Comparison of ENCODE assay signal across 17 cellular contexts in genomic region chr15:74210729-74211128, GRCh38. TPM values are rescaled to one million over a fixed set of nuclear protein-coding genes. Genes with fewer than 3 reads are reported as not detected.
DNase-seq lines count a peak whose midpoint lies in the region; FAIRE-seq and TF ChIP-seq lines count a peak whose summit lies in the region.
"Had no signal": no experiment of that assay in that cellular context is flagged by ENCODE, and none has a peak within 500 bp of the region (broad histone marks: within the 10 kb centered on the region; RNA-seq: fewer than 3 reads in every experiment).

No MANE protein-coding gene starts in this region.

- H3K4me3 Mint-ChIP-seq in HFFc6 (no peak overlapping the region), astrocyte (ENCODE audit: unreplicated experiment) (no peak overlapping the region)

- H3K36me3 ChIP-seq in astrocyte (ENCODE audit: insufficient read depth, low read length) (no peaks in the 10 kb centered on the region), mesenchymal stem cell (ENCODE audit: control insufficient read depth in 1 of 2, insufficient read depth in 2 of 2, low read depth in 1 of 2, low read length in 2 of 2) (no peaks in the 10 kb centered on the region), stomach smooth muscle (ENCODE audit: control insufficient read depth in 2 of 2, insufficient read depth in 2 of 2, low read length in 2 of 2) (no peaks in the 10 kb centered on the region), PC-9 (ENCODE audit: low read depth) (no peaks in the 10 kb centered on the region)

- no peak overlapping the region for H2BK12ac ChIP-seq in mesenchymal stem cell (ENCODE audit: low read length in 2 of 2)

- H3K27me3 Mint-ChIP-seq in HFFc6 (ENCODE audit: insufficient read depth) = peaks cover 5% of the 10 kb centered on the region
- H3K27me3 Mint-ChIP-seq in astrocyte (ENCODE audit: low read depth, unreplicated experiment) = peaks cover 20% of the 10 kb centered on the region

- H4K8ac ChIP-seq in mesenchymal stem cell (ENCODE audit: low read length) = no peak overlapping the region

- no peak overlapping the region for H2BK5ac ChIP-seq in mesenchymal stem cell (ENCODE audit: low read depth, low read length, poor library complexity, severe bottlenecking)

- peak overlapping the region; percentile 68 for H2AK5ac ChIP-seq in mesenchymal stem cell (ENCODE audit: low read length, severe bottlenecking)

- H3K27me3 ChIP-seq in astrocyte (ENCODE audit: insufficient read depth, low read length) (no peaks in the 10 kb centered on the region), mesenchymal stem cell (ENCODE audit: control insufficient read depth in 1 of 2, insufficient read depth in 1 of 2, low read length in 2 of 2) (peaks cover 0 to 15% of the 10 kb centered on the region in 2 experiments), stomach smooth muscle (ENCODE audit: control insufficient read depth in 1 of 2, insufficient read depth in 2 of 2, low read length in 2 of 2) (peaks cover 0 to 2% of the 10 kb centered on the region in 2 donors), PC-9 (ENCODE audit: insufficient read depth, low read depth) (no peaks in the 10 kb centered on the region)

- no peaks in the 10 kb centered on the region for H3K9me2 ChIP-seq in PC-9 (ENCODE audit: insufficient read depth)

- no peak overlapping the region for H3K18ac ChIP-seq in mesenchymal stem cell (ENCODE audit: low read depth in 1 of 2, low read length in 2 of 2)

- H3K9me3 ChIP-seq in astrocyte (ENCODE audit: insufficient read depth, low read depth, low read length) = no peaks in the 10 kb centered on the region
- H3K9me3 ChIP-seq in mesenchymal stem cell (ENCODE audit: control insufficient read depth, low read length) = no peaks in the 10 kb centered on the region
- H3K9me3 ChIP-seq in stomach smooth muscle (ENCODE audit: control insufficient read depth in 2 of 2, low read length in 2 of 2) = peaks cover 0 to 3% of the 10 kb centered on the region in 2 donors
- no peaks in the 10 kb centered on the region for H3K9me3 ChIP-seq in PC-9 (ENCODE audit: insufficient read depth, low read depth)

- peak overlapping the region; percentile 78 for H3K9ac ChIP-seq in astrocyte (ENCODE audit: low read length)
- H3K9ac ChIP-seq in mesenchymal stem cell (ENCODE audit: low read length) = peak overlapping the region; percentile 73
- H3K9ac ChIP-seq in stomach smooth muscle (ENCODE audit: low read length in 2 of 2) = no peak overlapping the region

- no peaks in the 10 kb centered on the region for H3K36me3 Mint-ChIP-seq in HFFc6 (ENCODE audit: low read depth)
- peaks cover 3% of the 10 kb centered on the region for H3K36me3 Mint-ChIP-seq in astrocyte (ENCODE audit: low read depth, unreplicated experiment)

- no peak overlapping the region for H2BK15ac ChIP-seq in mesenchymal stem cell (ENCODE audit: low read depth, poor library complexity, severe bottlenecking)

- H3K79me2 ChIP-seq in astrocyte (ENCODE audit: insufficient read depth, low read length) (no peaks in the 10 kb centered on the region), PC-9 (ENCODE audit: low read depth) (peaks cover 4% of the 10 kb centered on the region; the same call in 1 of the 2 replicates)

- no peak for TF ChIP-seq CTCF in HFFc6 (IDR thresholded peaks at IDR 0.05)
- no peak for TF ChIP-seq CTCF in astrocyte (IDR thresholded peaks at IDR 0.05; ENCODE audit: insufficient read depth, low read depth, low read length)
- TF ChIP-seq CTCF in RWPE1 (conservative IDR thresholded peaks at IDR 0.05; ENCODE audit: low read depth) = no peak
- no peak for TF ChIP-seq CTCF in PC-9 (conservative IDR thresholded peaks at IDR 0.05)

- H3K4me3 ChIP-seq in astrocyte (ENCODE audit: insufficient read depth, low read depth, low read length) (no peak overlapping the region), mesenchymal stem cell (ENCODE audit: insufficient read depth in 1 of 2, low read depth in 1 of 2, low read length in 2 of 2) (no peak overlapping the region), stomach smooth muscle (ENCODE audit: low read length in 2 of 2) (no peak overlapping the region), PC-9 (no peak overlapping the region)

- H3K9me3 Mint-ChIP-seq in HFFc6 (no peaks in the 10 kb centered on the region), astrocyte (ENCODE audit: unreplicated experiment) (no peaks in the 10 kb centered on the region)

- H3K4me1 Mint-ChIP-seq in HFFc6 (ENCODE audit: low read depth) (peaks cover 34% of the 10 kb centered on the region), astrocyte (ENCODE audit: low read depth, unreplicated experiment) (peaks cover 44% of the 10 kb centered on the region)

- H3K27ac ChIP-seq in astrocyte (ENCODE audit: low read depth, low read length) = peak overlapping the region; percentile 94
- H3K27ac ChIP-seq in mesenchymal stem cell (ENCODE audit: low read length, poor library complexity, severe bottlenecking) = peak overlapping the region; percentile 45
- H3K27ac ChIP-seq in stomach smooth muscle (ENCODE audit: low read length) = peak overlapping the region; percentile 31
- H3K27ac ChIP-seq in RWPE1 = no peak overlapping the region
- no peak overlapping the region for H3K27ac ChIP-seq in PC-9
- H3K27ac ChIP-seq: C4-2B had no signal

- H3K4me1 ChIP-seq in astrocyte (ENCODE audit: insufficient read depth, low read length) (peaks cover 55% of the 10 kb centered on the region), mesenchymal stem cell (ENCODE audit: control insufficient read depth, insufficient read depth, low read depth, low read length) (peaks cover 57% of the 10 kb centered on the region), stomach smooth muscle (ENCODE audit: control insufficient read depth, insufficient read depth, low read length) (peaks cover 3% of the 10 kb centered on the region), PC-9 (replicated peaks; ENCODE audit: insufficient read depth) (peaks cover 71% of the 10 kb centered on the region)

- DNase-seq in HFFc6 (no peak), astrocyte (ENCODE audit: low read depth) (no peak), mesenchymal stem cell (no peak), NCI-H1436 (lab: John Stamatoyannopoulos, UW) (no peak), RWPE1 (ENCODE audit: low spot score) (no peak), PC-9 (no peak)
- DNase-seq: DMS 273 treated with DMSO at 0.1 percent for 48 hours, NCI-H1930, NCI-H2171, NCI-H69 had no signal

- no peak overlapping the region for H3K14ac ChIP-seq in mesenchymal stem cell (ENCODE audit: low read length in 2 of 2)

- H3K79me1 ChIP-seq in mesenchymal stem cell (replicated peaks; ENCODE audit: low read length, poor library complexity, severe bottlenecking) = no peaks in the 10 kb centered on the region

- no peak overlapping the region for H3K4ac ChIP-seq in mesenchymal stem cell (ENCODE audit: low read depth in 1 of 2, low read length in 2 of 2)

- no peak overlapping the region for H2BK120ac ChIP-seq in mesenchymal stem cell (ENCODE audit: low read depth, low read length)

- CTCF ChIA-PET in RWPE1 (lab: Yijun Ruan, JAX) (interaction anchor here (0.5 kb wide), 1 partner anchor 259 kb away, joined by 3 read pairs; no protein-coding TSS in a partner anchor), PC-9 (lab: Charles Lee) (no interaction called here)

- no peak overlapping the region for H4K91ac ChIP-seq in mesenchymal stem cell (ENCODE audit: low read length)

- H3K23ac ChIP-seq in mesenchymal stem cell (ENCODE audit: low read length in 2 of 2) = no peak overlapping the region

- H3K4me2 ChIP-seq in astrocyte (ENCODE audit: low read length) (peak overlapping the region; percentile 52), mesenchymal stem cell (ENCODE audit: low read length, poor library complexity, severe bottlenecking) (no peak overlapping the region), PC-9 (no peak overlapping the region)

- H2AFZ ChIP-seq in astrocyte (ENCODE audit: low read depth, low read length) (no peak overlapping the region), mesenchymal stem cell (ENCODE audit: low read depth, low read length) (no peak overlapping the region), PC-9 (no peak overlapping the region)

- intact Hi-C loops in PC-9 (cut with micrococcal nuclease; ENCODE audit: unreplicated experiment) = no loop called here

- POLR2A ChIA-PET in RWPE1 (lab: Yijun Ruan, JAX; ENCODE audit: low non-redundant PET) (no interaction called here), PC-9 (lab: Charles Lee; ENCODE audit: unreplicated experiment) (interaction anchor here (0.7 kb wide), 1 partner anchor 14 kb away, joined by 3 read pairs; no protein-coding TSS in a partner anchor)

- H3K27ac Mint-ChIP-seq in HFFc6 (peak overlapping the region; percentile 29; the same call in 1 of the 2 replicates), astrocyte (ENCODE audit: unreplicated experiment) (peak overlapping the region; percentile 23)

- peaks cover 34% of the 10 kb centered on the region for H3F3A ChIP-seq in PC-9 (ENCODE audit: insufficient read depth, low read depth)

- no TSS peak for BruUV-seq in PC-9 (replicated peaks; lab: Mats Ljungman, UMichigan)

- FAIRE-seq in astrocyte (lab: Jason Lieb, UNC) = no peak
- FAIRE-seq: H54 had no signal

- H4K20me1 ChIP-seq in astrocyte (ENCODE audit: insufficient read depth, low read length) (no peaks in the 10 kb centered on the region), PC-9 (ENCODE audit: insufficient read depth) (no peaks in the 10 kb centered on the region)

RNA-seq across cellular contexts. Expression of gene STRA6, which starts 8.1 kb away (rescaled TPM):
- 1 to 10 TPM; 2.2 to 3.2 (median 2.6) TPM for total RNA-seq in HFFc6 (2021; fragmentation: NEBNext Ultra II Directional; extraction: Animal tissue kit (Norgen Biotek cat#: 25700))
- total RNA-seq in astrocyte (7.2 and 13.7 TPM in 2 replicates), PC-9 (2021) (64.9 and 83.6 TPM in 2 replicates)
- polyA plus RNA-seq in mesenchymal stem cell (2013, experiment 1 of 2) = 13.9 TPM
- 12.6 TPM for polyA plus RNA-seq in mesenchymal stem cell (2013, experiment 2 of 2)
- total RNA-seq: IMR-90, LHCN-M2 had no signal

RNA-seq across cellular contexts. Expression of gene CCDC33, which starts 25.4 kb away (rescaled TPM):
- under 1 TPM in 1 of 6 experiments, not detected in 5; 0.30 TPM for total RNA-seq in HFFc6 (2021; fragmentation: NEBNext Ultra II Directional; extraction: Animal tissue kit (Norgen Biotek cat#: 25700))
- total RNA-seq in astrocyte = 0.41 and 0.96 TPM in 2 replicates
- polyA plus RNA-seq in mesenchymal stem cell (2013, experiment 1 of 2) = 0.29 TPM
- 0.40 TPM for polyA plus RNA-seq in mesenchymal stem cell (2013, experiment 2 of 2)
- 7.5 and 15.4 TPM in 2 replicates for total RNA-seq in PC-9 (2021)
- total RNA-seq: A673, IMR-90, LHCN-M2 had no signal
- polyA plus RNA-seq: IMR-90 had no signal

RNA-seq across cellular contexts. Expression of gene ISLR, which starts 37.2 kb away (rescaled TPM):
- 1 to 10 TPM; 1.7 to 6.3 (median 1.9) TPM for total RNA-seq in HFFc6 (2021; fragmentation: NEBNext Ultra II Directional; extraction: Animal tissue kit (Norgen Biotek cat#: 25700))
- 1.6 and 3.6 TPM in 2 replicates for total RNA-seq in astrocyte
- 4.7 TPM for polyA plus RNA-seq in mesenchymal stem cell (2013, experiment 1 of 2)
- polyA plus RNA-seq in mesenchymal stem cell (2013, experiment 2 of 2) = 3.5 TPM
- total RNA-seq in PC-9 (2021) = not detected in 2 replicates
- total RNA-seq: HT-29 had no signal

Comparison
In these comparisons a context has a peak if more than half of its experiments do, and no peak if none do; other contexts are left out.
1. H3K27ac ChIP-seq: peak in astrocyte (single experiment), mesenchymal stem cell (single experiment) and stomach smooth muscle (single experiment); none in RWPE1 (single experiment) and PC-9 (single experiment).
2. H3K9ac ChIP-seq: peak in astrocyte (single experiment) and mesenchymal stem cell (single experiment); none in stomach smooth muscle (0 of 2).